In the genomic region with DNA sequence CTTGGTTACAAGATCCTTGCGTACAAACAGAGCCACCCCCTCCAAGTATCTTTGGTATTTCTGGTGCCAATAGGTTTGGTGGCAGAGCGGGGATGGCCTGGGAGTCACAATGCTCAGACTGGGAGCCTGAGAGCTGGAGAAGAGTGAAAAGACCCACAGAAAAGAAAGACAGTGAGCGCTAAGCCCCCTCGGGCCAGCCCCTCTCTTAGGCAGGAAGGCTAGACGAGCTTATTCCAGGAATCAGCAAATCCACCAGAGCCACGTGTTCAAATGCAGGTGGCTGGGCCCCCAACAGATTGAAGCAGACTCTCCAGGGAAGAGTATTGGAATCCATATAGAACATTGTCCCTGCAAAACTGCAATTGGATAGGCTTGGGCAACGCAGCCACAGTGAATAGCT, we compare ENCODE assay signal across 18 cellular contexts. TPM values are rescaled to one million over a fixed set of nuclear protein-coding genes. Genes with fewer than 3 reads are reported as not detected.
DNase-seq lines count a peak whose midpoint lies in the region; ATAC-seq, FAIRE-seq and TF ChIP-seq lines count a peak whose summit lies in the region.
"Had no signal": no experiment of that assay in that cellular context is flagged by ENCODE, and none has a peak within 500 bp of the region (broad histone marks: within the 10 kb centered on the region; RNA-seq: fewer than 3 reads in every experiment).

No MANE protein-coding gene starts in this region.

- peaks cover 61% of the 10 kb centered on the region for H3K4me1 Mint-ChIP-seq in activated CD4-positive, alpha-beta T cell treated with anti-CD3 and anti-CD28 coated beads, Interleukin-2, amount 10 ng/mL, durations not matched to agents 7 days and 5 days
- H3K4me1 Mint-ChIP-seq in HFFc6 (ENCODE audit: low read depth), result no peaks in the 10 kb centered on the region

- no peak for ATAC-seq in GM12878
- ATAC-seq in HG02588 (IDR thresholded peaks at IDR 0.05; ENCODE audit: unreplicated experiment), result no peak
- no peak for ATAC-seq in left lobe of liver
- ATAC-seq: esophagus mucosa, GM23338, right cardiac atrium, upper lobe of right lung had no signal

- WGBS in GM12878 (ENCODE audit: insufficient coverage, insufficient replicate concordance, low lambda C conversion rate, missing lambda C conversion rate), result 69% methylated on average over 7 of the region's 7 CpGs
- WGBS in spleen, 5 donors, result 55 to 73% (median 65%) methylated on average over 6 to 7 of the region's 7 CpGs

- H3K79me2 ChIP-seq in OCI-LY7 (ENCODE audit: insufficient read depth, low read depth, low read length), result peaks cover 64% of the 10 kb centered on the region
- H3K79me2 ChIP-seq in GM12878 (ENCODE audit: control insufficient read depth, insufficient read depth, low read length), result peaks cover 56% of the 10 kb centered on the region

- H4K20me1 ChIP-seq in OCI-LY7 (ENCODE audit: insufficient read depth, low read length) (no peaks in the 10 kb centered on the region), GM12878 (ENCODE audit: control insufficient read depth, insufficient read depth) (no peaks in the 10 kb centered on the region)

- H3K27ac Mint-ChIP-seq in activated CD4-positive, alpha-beta T cell treated with anti-CD3 and anti-CD28 coated beads, Interleukin-2, amount 10 ng/mL, durations not matched to agents 7 days and 5 days, result peak overlapping the region; percentile 96
- H3K27ac Mint-ChIP-seq in HFFc6, result no peak overlapping the region
- H3K27ac Mint-ChIP-seq: GM23338 had no signal

- H3K27ac ChIP-seq in OCI-LY7 (ENCODE audit: low read depth, low read length, poor library complexity, severe bottlenecking), result peak overlapping the region; percentile 78
- peak overlapping the region; percentile 80 for H3K27ac ChIP-seq in GM12878 (ENCODE audit: control insufficient read depth, insufficient read depth)
- H3K27ac ChIP-seq in spleen, result peak overlapping the region in 6 of 8 donors; percentile 49 to 87 (median 77)
- H3K27ac ChIP-seq: adrenal gland, upper lobe of right lung had no signal

- SMC1A ChIA-PET in GM12878 (lab: Charles Lee; ENCODE audit: uncharacterized antibody, unreplicated experiment), result interaction anchor here (0.6 to 3.9 kb wide), 7 partner anchors 16 to 58 kb away, joined by 3 to 39 read pairs (median 11); no protein-coding TSS in a partner anchor

- in situ Hi-C loops in GM12878 (cut with MboI), result no loop called here

- H2AFZ ChIP-seq in OCI-LY7 (ENCODE audit: low read length) (no peak overlapping the region), GM12878 (ENCODE audit: control insufficient read depth, low read depth, low read length) (no peak overlapping the region)
- H2AFZ ChIP-seq: GM23338 had no signal

- intact Hi-C loops in OCI-LY7 (cut with micrococcal nuclease; ENCODE audit: unreplicated experiment) (no loop called here), GM12878 (cut with micrococcal nuclease; ENCODE audit: unreplicated experiment) (loop anchor here (5.0 kb wide), 1 partner anchor 73 kb away; no protein-coding TSS in a partner anchor), spleen (cut with DNase I; ENCODE audit: low total_unique reads) (no loop called here)

- H3K27me3 Mint-ChIP-seq in activated CD4-positive, alpha-beta T cell treated with anti-CD3 and anti-CD28 coated beads, Interleukin-2, amount 10 ng/mL, durations not matched to agents 7 days and 5 days, result peaks cover 24% of the 10 kb centered on the region
- H3K27me3 Mint-ChIP-seq in HFFc6 (ENCODE audit: insufficient read depth), result peaks cover 31% of the 10 kb centered on the region

- H3K9me3 ChIP-seq in OCI-LY7 (ENCODE audit: low read length), result no peaks in the 10 kb centered on the region
- no peaks in the 10 kb centered on the region for H3K9me3 ChIP-seq in GM12878 (replicated peaks; ENCODE audit: control insufficient read depth, insufficient read depth, low read length)
- H3K9me3 ChIP-seq in spleen, result no peaks in the 10 kb centered on the region
- H3K9me3 ChIP-seq: adrenal gland, MG63, upper lobe of right lung had no signal

- RAD21 ChIA-PET in GM12878 (lab: Charles Lee; ENCODE audit: unreplicated experiment), result interaction anchor here (0.7 to 3.9 kb wide), 7 partner anchors 16 to 159 kb away, joined by 3 to 38 read pairs (median 3); no protein-coding TSS in a partner anchor

- no peaks in the 10 kb centered on the region for H3K9me2 ChIP-seq in OCI-LY7 (ENCODE audit: insufficient read depth, low read length)

- BruUV-seq in OCI-LY7 (replicated peaks; lab: Mats Ljungman, UMichigan) (TSS peak; percentile 51), GM12878 (replicated peaks; lab: Mats Ljungman, UMichigan) (no TSS peak)

- H3K4me1 ChIP-seq in OCI-LY7 (ENCODE audit: insufficient read depth, low read length, poor library complexity, severe bottlenecking) (peaks cover 84% of the 10 kb centered on the region), GM12878 (ENCODE audit: control insufficient read depth, insufficient read depth, low read length) (peaks cover 58% of the 10 kb centered on the region), spleen (peaks cover 22 to 91% (median 68%) of the 10 kb centered on the region in 6 donors)

- CTCF ChIA-PET in activated CD4-positive, alpha-beta T cell treated with anti-CD3 and anti-CD28 coated beads, Interleukin-2, amount 10 ng/mL, durations not matched to agents 7 days and 5 days (lab: Charles Lee), result interaction anchor here (0.6 to 1.3 kb wide), 4 partner anchors 11 to 76 kb away, joined by 3 to 4 read pairs (median 3); no protein-coding TSS in a partner anchor
- CTCF ChIA-PET in OCI-LY7 (lab: Charles Lee; ENCODE audit: unreplicated experiment) (interaction anchor here (0.6 kb wide), 1 partner anchor 12 kb away, joined by 3 read pairs; no protein-coding TSS in a partner anchor), GM12878 (lab: Yijun Ruan, JAX) (interaction anchor here (0.6 to 3.0 kb wide), 6 partner anchors 21 to 426 kb away, joined by 3 to 12 read pairs (median 3); no protein-coding TSS in a partner anchor)

- no peak for TF ChIP-seq POLR2A in GM12878 (IDR thresholded peaks at IDR 0.05; ENCODE audit: low read depth, low read length)
- TF ChIP-seq POLR2A in spleen (IDR thresholded peaks at IDR 0.05), result no peak

- TF ChIP-seq RAD21 in GM12878 (IDR thresholded peaks at IDR 0.05; ENCODE audit: insufficient read depth, low read depth, low read length), result no peak

- H3K4me2 ChIP-seq in OCI-LY7 (ENCODE audit: low read length) (peak overlapping the region; percentile 85), GM12878 (ENCODE audit: control insufficient read depth, insufficient read depth) (peak overlapping the region; percentile 73)
- H3K4me2 ChIP-seq: GM23338 had no signal

- H3K4me3 Mint-ChIP-seq in activated CD4-positive, alpha-beta T cell treated with anti-CD3 and anti-CD28 coated beads, Interleukin-2, amount 10 ng/mL, durations not matched to agents 7 days and 5 days, result no peak overlapping the region
- no peak overlapping the region for H3K4me3 Mint-ChIP-seq in HFFc6
- H3K4me3 Mint-ChIP-seq: GM23338 had no signal

- H3K27me3 ChIP-seq in GM12878 (replicated peaks in 1 of 2; ENCODE audit: control insufficient read depth in 2 of 2, insufficient read depth in 2 of 2, low read length in 1 of 2) (peaks cover 0 to 9% of the 10 kb centered on the region in 2 experiments; a peak in 2 of 4 replicates), spleen (replicated peaks in 1 of 7) (peaks cover 0 to 39% (median 21%) of the 10 kb centered on the region in 7 donors)

- no peak overlapping the region; the same call in 1 of the 2 replicates for H3K9ac ChIP-seq in GM12878 (ENCODE audit: control insufficient read depth, insufficient read depth, low read length)

- TF ChIP-seq CTCF in OCI-LY7 (conservative IDR thresholded peaks at IDR 0.05; ENCODE audit: low read length), result no peak
- no peak for TF ChIP-seq CTCF in GM12878 (IDR thresholded peaks at IDR 0.05 in 2 of 3, conservative IDR thresholded peaks at IDR 0.05 in 1 of 3; ENCODE audit: control insufficient read depth in 2 of 3, extremely low read depth in 1 of 3, insufficient read depth in 1 of 3, low read depth in 3 of 3, low read length in 3 of 3)
- TF ChIP-seq CTCF in spleen (IDR thresholded peaks at IDR 0.05 in 8 of 11, conservative IDR thresholded peaks at IDR 0.05 in 3 of 11), result no peak
- TF ChIP-seq CTCF in HFFc6 (IDR thresholded peaks at IDR 0.05), result no peak

- peaks cover 4% of the 10 kb centered on the region for H3K36me3 Mint-ChIP-seq in activated CD4-positive, alpha-beta T cell treated with anti-CD3 and anti-CD28 coated beads, Interleukin-2, amount 10 ng/mL, durations not matched to agents 7 days and 5 days (ENCODE audit: low read depth)
- 0 out of 2 replicates have a peak, but pooled peaks cover 5% of the 10 kb centered on the region for H3K36me3 Mint-ChIP-seq in HFFc6 (ENCODE audit: low read depth)

- no peak for DNase-seq in activated CD4-positive, alpha-beta T cell treated with anti-CD3 and anti-CD28 coated beads, Interleukin-2, amount 10 ng/mL, durations not matched to agents 7 days and 5 days
- DNase-seq in activated CD4-positive, alpha-beta T cell treated with anti-CD3 and anti-CD28 coated beads, Interleukin-2, amount 50 U/mL, for 4 hours, result no peak
- DNase-seq in OCI-LY7 (ENCODE audit: low spot score), result no peak
- DNase-seq in GM12878 (ENCODE audit: low read depth, low spot score), result no peak
- DNase-seq in spleen, result no peak
- DNase-seq in HFFc6, result no peak
- DNase-seq in left lobe of liver (ENCODE audit: low spot score), result no peak
- DNase-seq: activated CD4-positive, CD25-positive, alpha-beta regulatory T cell; adrenal gland; DMS79 treated with DMSO at 0.1 percent for 48 hours; MG63; NCI-H1694 treated with DMSO at 0.1 percent for 48 hours; right cardiac atrium; SW 1271; upper lobe of right lung had no signal

- H3K36me3 ChIP-seq in OCI-LY7 (ENCODE audit: insufficient read depth, low read length), result peaks cover 15% of the 10 kb centered on the region; the same call in 1 of the 2 replicates
- peaks cover 0 to 2% of the 10 kb centered on the region in 2 experiments; a peak in 1 of 4 replicates for H3K36me3 ChIP-seq in GM12878 (ENCODE audit: control insufficient read depth in 2 of 2, insufficient read depth in 2 of 2, low read length in 1 of 2)
- H3K36me3 ChIP-seq in spleen, result no peaks in the 10 kb centered on the region
- H3K36me3 ChIP-seq: adrenal gland, MG63, upper lobe of right lung had no signal

- H3K4me3 ChIP-seq in OCI-LY7 (ENCODE audit: low read depth, low read length, poor library complexity, severe bottlenecking) (peak overlapping the region; percentile 77), GM12878 (peak overlapping the region; percentile 52), spleen (no peak overlapping the region)
- H3K4me3 ChIP-seq: adrenal gland, GM23338, MG63, upper lobe of right lung had no signal

- POLR2A ChIA-PET in activated CD4-positive, alpha-beta T cell treated with anti-CD3 and anti-CD28 coated beads, Interleukin-2, amount 10 ng/mL, durations not matched to agents 7 days and 5 days (lab: Charles Lee), result no interaction called here
- POLR2A ChIA-PET in OCI-LY7 (lab: Charles Lee), result interaction anchor here (0.7 to 4.0 kb wide), 11 partner anchors 10 to 266 kb away, joined by 3 to 34 read pairs (median 6); no protein-coding TSS in a partner anchor
- POLR2A ChIA-PET in GM12878 (lab: Charles Lee), result interaction anchor here (1.7 to 3.6 kb wide), 4 partner anchors 24 to 58 kb away, joined by 6 to 25 read pairs (median 10); no protein-coding TSS in a partner anchor

- no peaks in the 10 kb centered on the region for H3K9me3 Mint-ChIP-seq in activated CD4-positive, alpha-beta T cell treated with anti-CD3 and anti-CD28 coated beads, Interleukin-2, amount 10 ng/mL, durations not matched to agents 7 days and 5 days
- H3K9me3 Mint-ChIP-seq in HFFc6, result no peaks in the 10 kb centered on the region

- no peak for FAIRE-seq in GM12878 (lab: Jason Lieb, UNC)

- no peak for TF ChIP-seq EP300 in GM12878 (IDR thresholded peaks at IDR 0.05; ENCODE audit: borderline replicate concordance in 1 of 2, control insufficient read depth in 1 of 2, low read depth in 2 of 2, low read length in 2 of 2)

RNA-seq across cellular contexts. Expression of a gene that starts 2.6 kb away (rescaled TPM):
- 10 to 100 TPM; 58.2 to 70.4 TPM for total RNA-seq in activated CD4-positive, alpha-beta T cell treated with anti-CD3 and anti-CD28 coated beads, Interleukin-2, amount 10 ng/mL, durations not matched to agents 7 days and 5 days
- total RNA-seq in OCI-LY7 (2014; rRNA removed; shearing (Covaris generic)), result 24.3 and 25.2 TPM in 2 replicates
- 56.3 and 70.1 TPM in 2 replicates for total RNA-seq in OCI-LY7 (2022)
- total RNA-seq in GM12878 (2013; cell fraction: nucleolus; rRNA removed), result 241 and 274 TPM in 2 replicates
- 13.8 and 16.3 TPM in 2 replicates for total RNA-seq in GM12878 (2014; rRNA removed)
- total RNA-seq in GM12878 (2014; rRNA removed; fragmentation: Illumina TruSeq; extraction: Trizol), result 6.4 TPM in 2 replicates
- total RNA-seq in GM12878 (2021), result 48.6 and 55.2 TPM in 2 replicates
- polyA plus RNA-seq in GM12878 (2011; ENCODE audit: low read depth), result 8.1 TPM
- 4.2 and 6.7 TPM in 2 replicates for polyA plus RNA-seq in GM12878 (2011; rRNA removed)
- 6.3 and 8.5 TPM in 2 replicates for polyA plus RNA-seq in GM12878 (2011; cell fraction: cytosol; rRNA removed)
- 45.6 and 48.9 TPM in 2 replicates for polyA plus RNA-seq in GM12878 (2011; cell fraction: nucleus; rRNA removed)
- polyA plus RNA-seq in GM12878 (2012), result 17.9 and 26.7 TPM in 2 replicates
- polyA plus RNA-seq in GM12878 (2014; fragmentation: Illumina TruSeq; extraction: Trizol), result 10.2 and 15.1 TPM in 2 replicates
- 1 to 10 TPM in 1 of 2 experiments, under 1 TPM in 1; 0.92 to 2.0 TPM for polyA plus RNA-seq in GM12878 (2014; fragmentation: Nextera tagmentation; extraction: Ambion mirVana)
- polyA plus RNA-seq in GM12878 (2014; rRNA removed), result 17.9 and 23.3 TPM in 2 replicates
- 1 to 10 TPM; 8.1 to 9.0 TPM for polyA plus RNA-seq in GM12878 (2016; fragmentation: Nextera tagmentation; extraction: Ambion mirVana)
- 14.2 and 22.2 TPM in 2 replicates for polyA minus RNA-seq in GM12878 (2011; rRNA and poly(A)+ RNA removed)
- polyA minus RNA-seq in GM12878 (2011; cell fraction: cytosol; rRNA and poly(A)+ RNA removed), result 11.4 and 16.2 TPM in 2 replicates
- polyA minus RNA-seq in GM12878 (2011; cell fraction: nucleus; rRNA and poly(A)+ RNA removed), result 53.2 and 58.7 TPM in 2 replicates
- total RNA-seq in spleen, result 100 to 1,000 TPM; 107 to 170 (median 123) TPM
- 10 to 100 TPM; 23.0 to 39.1 (median 38.7) TPM for polyA plus RNA-seq in spleen
- 10 to 100 TPM; 21.1 to 25.1 (median 21.9) TPM for total RNA-seq in HFFc6 (2021; fragmentation: NEBNext Ultra II Directional; extraction: Animal tissue kit (Norgen Biotek cat#: 25700))
- 58.7 TPM for total RNA-seq in left lobe of liver

Comparison
In these comparisons a context has a peak if more than half of its experiments do, and no peak if none do; other contexts are left out.
1. H3K4me3 ChIP-seq: peak in OCI-LY7 (single experiment) and GM12878 (single experiment); none in spleen (0 of 8).
2. Peak in every context shown above with its lines, with median percentiles within 50 percentile points of each other: H3K27ac ChIP-seq.